Comparison of ENCODE assay signal across 27 cellular contexts in genomic region chr6:28485482-28485881, GRCh38. TPM values are rescaled to one million over a fixed set of nuclear protein-coding genes. Genes with fewer than 3 reads are reported as not detected.
"Had no signal": no experiment of that assay in that cellular context is flagged by ENCODE, and none has a peak within 500 bp of the region (broad histone marks: within the 10 kb centered on the region; RNA-seq: fewer than 3 reads in every experiment).

No MANE protein-coding gene starts in this region.

- DNase-seq: MV-4-11; NCI-H1092; NCI-H1105 treated with DMSO at 0.1 percent for 48 hours; NCI-H1436; NCI-H187; NCI-H2029; NCI-H2081 treated with DMSO at 0.1 percent for 48 hours; NCI-H2171; NCI-H226; NCI-H446; NCI-H510A; NCI-H524 treated with DMSO at 0.1 percent for 48 hours; NCI-H69; NCI-H774; NK-92 treated with Interleukin-12 subunit alpha and Interleukin-12 subunit beta, amount 100 ng/mL, for 24 hours; PC-3; SHP77; SK-N-SH; SW 1271; T-cell had no signal

- H3K27ac ChIP-seq: RWPE1 had no signal

- H3K9ac ChIP-seq: SK-N-SH had no signal

- ATAC-seq: Panc1, PC-3, T-cell had no signal

- H3K9me3 ChIP-seq: SK-N-SH had no signal

- H3K4me2 ChIP-seq: SK-N-SH had no signal

RNA-seq across cellular contexts. Expression of gene GPX6, which starts 30.1 kb away (rescaled TPM):
- total RNA-seq: HT1080, LHCN-M2, MCF 10A, OCI-LY7, PC-3, SK-MEL-5, T-cell had no signal
- polyA plus RNA-seq: SK-N-SH had no signal

RNA-seq across cellular contexts. Expression of gene GPX5, which starts 40.2 kb away (rescaled TPM):
- total RNA-seq: HT1080, LHCN-M2, MCF 10A, PC-3, SK-MEL-5, T-cell had no signal
- polyA plus RNA-seq: SK-N-SH had no signal

RNA-seq across cellular contexts. Expression of gene ZSCAN23, which starts 42.2 kb away (rescaled TPM):
- total RNA-seq: OCI-LY7 had no signal
